ENCODE assay signal across 9 cellular contexts in genomic region chr1:169105087-169105433, GRCh38. TPM values are rescaled to one million over a fixed set of nuclear protein-coding genes. Genes with fewer than 3 reads are reported as not detected.
DNase-seq lines count a peak whose midpoint lies in the region; ATAC-seq and TF ChIP-seq lines count a peak whose summit lies in the region.
"Had no signal": no experiment of that assay in that cellular context is flagged by ENCODE, and none has a peak within 500 bp of the region (broad histone marks: within the 10 kb centered on the region; RNA-seq: fewer than 3 reads in every experiment).

No MANE protein-coding gene starts in this region.

- POLR2A ChIA-PET in activated CD4-positive, alpha-beta T cell treated with anti-CD3 and anti-CD28 coated beads for 36 hours (lab: Charles Lee), result no interaction called here
- POLR2A ChIA-PET in activated CD4-positive, alpha-beta memory T cell treated with anti-CD3 and anti-CD28 coated beads, Interleukin-2, amount 10 ng/mL, durations not matched to agents 7 days and 5 days (lab: Charles Lee), result interaction anchor here (1.8 kb wide), 1 partner anchor 14 kb away, joined by 4 read pairs; no protein-coding TSS in a partner anchor

- intact Hi-C loops in activated CD4-positive, alpha-beta T cell treated with anti-CD3 and anti-CD28 coated beads for 36 hours (cut with DNase I, micrococcal nuclease), result loop anchor here (5.0 kb wide), 4 partner anchors 58 to 382 kb away; partner anchors contain the start of genes BLZF1 (in 1 of the 2), NME7 (in 1 of the 2) and SLC19A2 (in 1 of the 2)
- intact Hi-C loops in left lung (cut with DNase I), result no loop called here

- no peak for DNase-seq in activated CD4-positive, alpha-beta T cell treated with anti-CD3 and anti-CD28 coated beads for 36 hours
- DNase-seq in activated CD4-positive, alpha-beta T cell treated with anti-CD3 and anti-CD28 coated beads for 1 hour, result no peak
- no peak for DNase-seq in activated CD4-positive, alpha-beta memory T cell treated with anti-CD3 and anti-CD28 coated beads, Interleukin-2, amount 10 ng/mL, durations not matched to agents 7 days and 5 days
- DNase-seq in left lung, result no peak
- no peak for DNase-seq in stimulated activated naive B cell treated with anti-CD40 and anti-IgM and Interleukin-4, amounts not matched to agents 10 μg/mL and 1 μg/mL and 100 μg/mL, for 72 hours
- no peak for DNase-seq in GM19240 (ENCODE audit: insufficient read length, low spot score)

- no peak overlapping the region for H3K27ac Mint-ChIP-seq in activated CD4-positive, alpha-beta T cell treated with anti-CD3 and anti-CD28 coated beads for 36 hours
- H3K27ac Mint-ChIP-seq in activated CD4-positive, alpha-beta memory T cell treated with anti-CD3 and anti-CD28 coated beads, Interleukin-2, amount 10 ng/mL, durations not matched to agents 7 days and 5 days, result no peak overlapping the region
- H3K27ac Mint-ChIP-seq in stimulated activated naive B cell treated with anti-CD40 and anti-IgM and Interleukin-4, amounts not matched to agents 10 μg/mL and 1 μg/mL and 100 μg/mL, for 72 hours, result no peak overlapping the region

- no peak for ATAC-seq in activated CD4-positive, alpha-beta T cell treated with anti-CD3 and anti-CD28 coated beads for 36 hours
- ATAC-seq in left lung (no peak), GM18511 (IDR thresholded peaks at IDR 0.05; ENCODE audit: unreplicated experiment) (no peak), HG02798 (IDR thresholded peaks at IDR 0.05; ENCODE audit: poor library complexity, unreplicated experiment) (no peak)
- no peak for ATAC-seq in stimulated activated naive B cell treated with anti-CD40 and anti-IgM and Interleukin-4, amounts not matched to agents 10 μg/mL and 1 μg/mL and 100 μg/mL, for 72 hours (replicated peaks)

- H3K9me3 ChIP-seq in left lung, result no peaks in the 10 kb centered on the region

- H3K36me3 Mint-ChIP-seq in activated CD4-positive, alpha-beta T cell treated with anti-CD3 and anti-CD28 coated beads for 36 hours (ENCODE audit: low read depth), result no peaks in the 10 kb centered on the region
- H3K36me3 Mint-ChIP-seq in activated CD4-positive, alpha-beta memory T cell treated with anti-CD3 and anti-CD28 coated beads, Interleukin-2, amount 10 ng/mL, durations not matched to agents 7 days and 5 days (ENCODE audit: low read depth), result no peaks in the 10 kb centered on the region
- no peaks in the 10 kb centered on the region for H3K36me3 Mint-ChIP-seq in stimulated activated naive B cell treated with anti-CD40 and anti-IgM and Interleukin-4, amounts not matched to agents 10 μg/mL and 1 μg/mL and 100 μg/mL, for 72 hours

- peak overlapping the region; percentile 64 to 82 for H3K4me3 ChIP-seq in left lung

- peaks cover 0 to 50% of the 10 kb centered on the region in 2 donors for H3K27me3 ChIP-seq in left lung

- peaks cover 31% of the 10 kb centered on the region for H3K4me1 Mint-ChIP-seq in activated CD4-positive, alpha-beta T cell treated with anti-CD3 and anti-CD28 coated beads for 36 hours
- H3K4me1 Mint-ChIP-seq in activated CD4-positive, alpha-beta memory T cell treated with anti-CD3 and anti-CD28 coated beads, Interleukin-2, amount 10 ng/mL, durations not matched to agents 7 days and 5 days, result peaks cover 25% of the 10 kb centered on the region
- H3K4me1 Mint-ChIP-seq in stimulated activated naive B cell treated with anti-CD40 and anti-IgM and Interleukin-4, amounts not matched to agents 10 μg/mL and 1 μg/mL and 100 μg/mL, for 72 hours, result peaks cover 17 to 43% of the 10 kb centered on the region in 2 donors

- peak overlapping the region; percentile 86 to 95 for H3K27ac ChIP-seq in left lung
- H3K27ac ChIP-seq: HL-60 had no signal

- TF ChIP-seq CTCF in left lung (IDR thresholded peaks at IDR 0.05), result no peak

- peaks cover 18% of the 10 kb centered on the region for H3K27me3 Mint-ChIP-seq in activated CD4-positive, alpha-beta T cell treated with anti-CD3 and anti-CD28 coated beads for 36 hours
- H3K27me3 Mint-ChIP-seq in activated CD4-positive, alpha-beta memory T cell treated with anti-CD3 and anti-CD28 coated beads, Interleukin-2, amount 10 ng/mL, durations not matched to agents 7 days and 5 days, result peaks cover 26% of the 10 kb centered on the region
- peaks cover 40 to 52% of the 10 kb centered on the region in 2 donors for H3K27me3 Mint-ChIP-seq in stimulated activated naive B cell treated with anti-CD40 and anti-IgM and Interleukin-4, amounts not matched to agents 10 μg/mL and 1 μg/mL and 100 μg/mL, for 72 hours

- peaks cover 4 to 44% of the 10 kb centered on the region in 2 donors for H3K4me1 ChIP-seq in left lung

- CTCF ChIA-PET in activated CD4-positive, alpha-beta T cell treated with anti-CD3 and anti-CD28 coated beads for 36 hours (lab: Charles Lee), result no interaction called here
- CTCF ChIA-PET in activated CD4-positive, alpha-beta memory T cell treated with anti-CD3 and anti-CD28 coated beads, Interleukin-2, amount 10 ng/mL, durations not matched to agents 7 days and 5 days (lab: Charles Lee), result interaction anchor here (2.1 kb wide), 1 partner anchor 762 kb away, joined by 5 read pairs; no protein-coding TSS in a partner anchor

- H3K4me3 Mint-ChIP-seq in activated CD4-positive, alpha-beta T cell treated with anti-CD3 and anti-CD28 coated beads for 36 hours, result peak overlapping the region; percentile 53
- peak overlapping the region; percentile 68 for H3K4me3 Mint-ChIP-seq in activated CD4-positive, alpha-beta memory T cell treated with anti-CD3 and anti-CD28 coated beads, Interleukin-2, amount 10 ng/mL, durations not matched to agents 7 days and 5 days
- peak overlapping the region; percentile 80 to 90 for H3K4me3 Mint-ChIP-seq in stimulated activated naive B cell treated with anti-CD40 and anti-IgM and Interleukin-4, amounts not matched to agents 10 μg/mL and 1 μg/mL and 100 μg/mL, for 72 hours

- no peaks in the 10 kb centered on the region for H3K36me3 ChIP-seq in left lung

- no peaks in the 10 kb centered on the region for H3K9me3 Mint-ChIP-seq in activated CD4-positive, alpha-beta T cell treated with anti-CD3 and anti-CD28 coated beads for 36 hours (ENCODE audit: low read depth)
- H3K9me3 Mint-ChIP-seq in activated CD4-positive, alpha-beta memory T cell treated with anti-CD3 and anti-CD28 coated beads, Interleukin-2, amount 10 ng/mL, durations not matched to agents 7 days and 5 days, result no peaks in the 10 kb centered on the region
- no peaks in the 10 kb centered on the region for H3K9me3 Mint-ChIP-seq in stimulated activated naive B cell treated with anti-CD40 and anti-IgM and Interleukin-4, amounts not matched to agents 10 μg/mL and 1 μg/mL and 100 μg/mL, for 72 hours

RNA-seq across cellular contexts. Expression of gene ATP1B1, which starts 1.4 kb away (rescaled TPM):
- total RNA-seq in activated CD4-positive, alpha-beta T cell treated with anti-CD3 and anti-CD28 coated beads for 36 hours, result 1 to 10 TPM; 2.9 to 3.3 TPM
- 1 to 10 TPM; 3.1 to 3.5 TPM for total RNA-seq in activated CD4-positive, alpha-beta memory T cell treated with anti-CD3 and anti-CD28 coated beads, Interleukin-2, amount 10 ng/mL, durations not matched to agents 7 days and 5 days
- 100 to 1,000 TPM; 288 to 295 TPM for total RNA-seq in left lung

Comparison
In these comparisons a context has a peak if more than half of its experiments do, and no peak if none do; other contexts are left out.
1. RNA of gene ATP1B1, which starts 1.4 kb away (total RNA-seq): 288 to 295 TPM in left lung; 3.1 to 3.5 TPM in activated CD4-positive, alpha-beta memory T cell treated with anti-CD3 and anti-CD28 coated beads, Interleukin-2, amount 10 ng/mL, durations not matched to agents 7 days and 5 days and 2.9 to 3.3 TPM in activated CD4-positive, alpha-beta T cell treated with anti-CD3 and anti-CD28 coated beads for 36 hours; every median in the first group is over 10 times any median in the second.
2. intact Hi-C loops: an anchor here in activated CD4-positive, alpha-beta T cell treated with anti-CD3 and anti-CD28 coated beads for 36 hours (5.0 kb wide); none called in left lung.
3. Peak in every context shown above with its lines, with median percentiles within 50 percentile points of each other: H3K4me3 Mint-ChIP-seq.